In genomic region chr3:163347944-163348343, GRCh38 we compare ENCODE assay signal across 19 cellular contexts.
DNase-seq lines count a peak whose midpoint lies in the region; ATAC-seq and TF ChIP-seq lines count a peak whose summit lies in the region.
"Had no signal": no experiment of that assay in that cellular context is flagged by ENCODE, and none has a peak within 500 bp of the region (broad histone marks: within the 10 kb centered on the region; RNA-seq: fewer than 3 reads in every experiment).

No MANE protein-coding gene starts in this region.

- ATAC-seq in thoracic aorta (ENCODE audit: insufficient number of reproducible peaks, low FRiP score, low read depth) (peak; percentile 55), GM21717 (IDR thresholded peaks at IDR 0.05; ENCODE audit: unreplicated experiment) (no peak)
- ATAC-seq: K562 had no signal

- H3K9me3 ChIP-seq in SK-N-MC (ENCODE audit: low read depth, low read length): 0 out of 2 replicates have a peak, but pooled peaks cover 5% of the 10 kb centered on the region
- no peaks in the 10 kb centered on the region for H3K9me3 ChIP-seq in thoracic aorta
- H3K9me3 ChIP-seq: BE2C had no signal

- no peak overlapping the region for H3K9ac ChIP-seq in SK-N-MC (ENCODE audit: insufficient read length)

- H3K36me3 ChIP-seq in SK-N-MC (ENCODE audit: insufficient read depth, low read length): no peaks in the 10 kb centered on the region
- H3K36me3 ChIP-seq in thoracic aorta: no peaks in the 10 kb centered on the region
- H3K36me3 ChIP-seq: BE2C had no signal

- no peak overlapping the region for H3K4me3 ChIP-seq in SK-N-MC
- H3K4me3 ChIP-seq in thoracic aorta: no peak overlapping the region
- H3K4me3 ChIP-seq: K562 had no signal

- H3K27me3 ChIP-seq in thoracic aorta (replicated peaks; ENCODE audit: insufficient read depth): no peaks in the 10 kb centered on the region
- H3K27me3 ChIP-seq: BE2C had no signal

- DNase-seq in LHCN-M2 (ENCODE audit: low read depth) (peak; percentile 58), SK-N-MC (ENCODE audit: low read depth, low spot score) (peak; percentile 28), fibroblast of gingiva (ENCODE audit: low read depth) (peak; percentile 97), thoracic aorta (ENCODE audit: low spot score) (no peak), COLO829 (ENCODE audit: low spot score) (no peak)
- DNase-seq in activated CD4-positive, alpha-beta T cell treated with anti-CD3 and anti-CD28 coated beads for 1 hour: no peak
- DNase-seq: ACHN; BE2C; C1 segment of cervical spinal cord; CD4-positive, CD25-positive, alpha-beta regulatory T cell; CD8-positive, alpha-beta memory T cell; DMS153; DMS79; GDM1; HCEC 1CT; IMR-90 had no signal

- TF ChIP-seq CTCF in thoracic aorta (IDR thresholded peaks at IDR 0.05): no peak

- no peak overlapping the region for H3K27ac ChIP-seq in SK-N-MC
- H3K27ac ChIP-seq in thoracic aorta: no peak overlapping the region
- H3K27ac ChIP-seq: HL-60 had no signal

- no peaks in the 10 kb centered on the region for H3K4me1 ChIP-seq in thoracic aorta (ENCODE audit: control insufficient read depth in 1 of 2, low read depth in 2 of 2)
- H3K4me1 ChIP-seq: BE2C had no signal

Comparison
In these comparisons a context has a peak if more than half of its experiments do, and no peak if none do; other contexts are left out.
1. DNase-seq: peak in LHCN-M2 (single experiment), SK-N-MC (single experiment) and fibroblast of gingiva (single experiment); none in thoracic aorta (single experiment), COLO829 (single experiment) and activated CD4-positive, alpha-beta T cell treated with anti-CD3 and anti-CD28 coated beads for 1 hour (single experiment).